8 cellular contexts compared by ENCODE assay signal in the genomic region with DNA sequence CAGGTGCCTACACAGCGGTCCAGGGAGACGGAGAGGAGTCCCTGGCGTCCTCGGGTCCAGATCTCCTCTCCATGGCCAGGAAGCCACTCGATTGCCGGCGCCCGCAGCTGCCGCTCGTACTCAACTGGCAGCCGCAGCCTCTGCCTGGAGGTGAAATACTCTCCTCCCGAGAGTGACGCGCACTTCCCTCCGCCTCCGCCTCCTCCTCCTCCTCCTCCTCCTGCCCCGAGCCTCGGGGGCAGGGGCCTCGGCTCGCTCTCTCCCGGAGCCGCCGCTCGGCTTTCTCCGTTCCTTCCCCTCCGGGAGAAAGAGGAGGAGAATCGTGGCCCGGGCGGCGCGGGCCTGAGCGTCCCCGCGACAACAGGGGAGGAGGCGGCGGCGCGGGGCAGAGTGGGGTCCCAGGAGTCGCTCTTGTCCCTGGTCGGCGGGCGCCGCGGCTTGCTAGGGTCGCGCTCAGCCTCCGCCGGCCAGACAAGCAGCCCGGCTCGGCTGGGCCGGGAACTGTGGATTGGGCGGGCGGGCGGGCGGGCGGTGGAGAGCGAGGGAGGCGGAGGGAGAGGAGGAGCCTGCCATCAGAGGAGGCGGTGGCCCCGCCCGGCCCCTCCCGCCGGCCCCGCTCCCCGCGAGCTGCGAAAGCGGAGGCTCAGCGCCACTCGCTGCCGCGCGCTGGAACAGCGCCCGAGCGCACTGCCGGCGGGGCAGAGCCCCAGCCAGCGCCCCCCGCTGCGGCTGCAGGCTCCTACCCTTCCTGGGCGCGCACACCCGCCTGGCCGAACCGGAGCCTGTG.
DNase-seq lines count a peak whose midpoint lies in the region; ATAC-seq and TF ChIP-seq lines count a peak whose summit lies in the region.

A gene with protein sequence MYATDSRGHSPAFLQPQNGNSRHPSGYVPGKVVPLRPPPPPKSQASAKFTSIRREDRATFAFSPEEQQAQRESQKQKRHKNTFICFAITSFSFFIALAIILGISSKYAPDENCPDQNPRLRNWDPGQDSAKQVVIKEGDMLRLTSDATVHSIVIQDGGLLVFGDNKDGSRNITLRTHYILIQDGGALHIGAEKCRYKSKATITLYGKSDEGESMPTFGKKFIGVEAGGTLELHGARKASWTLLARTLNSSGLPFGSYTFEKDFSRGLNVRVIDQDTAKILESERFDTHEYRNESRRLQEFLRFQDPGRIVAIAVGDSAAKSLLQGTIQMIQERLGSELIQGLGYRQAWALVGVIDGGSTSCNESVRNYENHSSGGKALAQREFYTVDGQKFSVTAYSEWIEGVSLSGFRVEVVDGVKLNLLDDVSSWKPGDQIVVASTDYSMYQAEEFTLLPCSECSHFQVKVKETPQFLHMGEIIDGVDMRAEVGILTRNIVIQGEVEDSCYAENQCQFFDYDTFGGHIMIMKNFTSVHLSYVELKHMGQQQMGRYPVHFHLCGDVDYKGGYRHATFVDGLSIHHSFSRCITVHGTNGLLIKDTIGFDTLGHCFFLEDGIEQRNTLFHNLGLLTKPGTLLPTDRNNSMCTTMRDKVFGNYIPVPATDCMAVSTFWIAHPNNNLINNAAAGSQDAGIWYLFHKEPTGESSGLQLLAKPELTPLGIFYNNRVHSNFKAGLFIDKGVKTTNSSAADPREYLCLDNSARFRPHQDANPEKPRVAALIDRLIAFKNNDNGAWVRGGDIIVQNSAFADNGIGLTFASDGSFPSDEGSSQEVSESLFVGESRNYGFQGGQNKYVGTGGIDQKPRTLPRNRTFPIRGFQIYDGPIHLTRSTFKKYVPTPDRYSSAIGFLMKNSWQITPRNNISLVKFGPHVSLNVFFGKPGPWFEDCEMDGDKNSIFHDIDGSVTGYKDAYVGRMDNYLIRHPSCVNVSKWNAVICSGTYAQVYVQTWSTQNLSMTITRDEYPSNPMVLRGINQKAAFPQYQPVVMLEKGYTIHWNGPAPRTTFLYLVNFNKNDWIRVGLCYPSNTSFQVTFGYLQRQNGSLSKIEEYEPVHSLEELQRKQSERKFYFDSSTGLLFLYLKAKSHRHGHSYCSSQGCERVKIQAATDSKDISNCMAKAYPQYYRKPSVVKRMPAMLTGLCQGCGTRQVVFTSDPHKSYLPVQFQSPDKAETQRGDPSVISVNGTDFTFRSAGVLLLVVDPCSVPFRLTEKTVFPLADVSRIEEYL (N-terminal part only) (minus strand): TSS at position 126 of the 787 bp plus-strand sequence. CDS start 18,140 bp downstream, outside the sequence.

- H3K4me3 ChIP-seq in HUES6 (ENCODE audit: low read depth, low read length): peak within 1 kb of the TSS; percentile 82
- peak within 1 kb of the TSS; percentile 73 for H3K4me3 ChIP-seq in mucosa of stomach (ENCODE audit: low read length)

- H3K4me3 Mint-ChIP-seq in activated T-cell treated with anti-CD3 and anti-CD28 coated beads, Interleukin-2, amount 50 U/mL, for 24 hours: peak within 1 kb of the TSS; percentile 96

- peak within 1 kb of the TSS; percentile 95 for H3K27ac ChIP-seq in HUES6 (ENCODE audit: low read depth, low read length)

- peak; percentile 88 for TF ChIP-seq POLR2A in erythroblast (IDR thresholded peaks at IDR 0.05; ENCODE audit: low read length)

- H3K36me3 Mint-ChIP-seq in activated T-cell treated with anti-CD3 and anti-CD28 coated beads, Interleukin-2, amount 50 U/mL, for 24 hours (ENCODE audit: low read depth): peaks cover 22% of the 10 kb centered on the region

- H3K4me1 ChIP-seq in HUES6 (ENCODE audit: control insufficient read depth, insufficient read depth, low read length) (peaks cover 35% of the 10 kb centered on the region), mucosa of stomach (ENCODE audit: control insufficient read depth, insufficient read depth, low read length) (peaks cover 18% of the 10 kb centered on the region)

- H3K4me1 Mint-ChIP-seq in activated T-cell treated with anti-CD3 and anti-CD28 coated beads, Interleukin-2, amount 50 U/mL, for 24 hours (ENCODE audit: low read depth): peaks cover 44% of the 10 kb centered on the region

- peak; percentile 63 for ATAC-seq in GM21423 (IDR thresholded peaks at IDR 0.05; ENCODE audit: unreplicated experiment)

- H3K36me3 ChIP-seq in HUES6 (ENCODE audit: control insufficient read depth, insufficient read depth, low read length) (no peaks in the 10 kb centered on the region), mucosa of stomach (ENCODE audit: control insufficient read depth, insufficient read depth, low read length) (no peaks in the 10 kb centered on the region)

- H3K27me3 ChIP-seq in HUES6 (ENCODE audit: control insufficient read depth, insufficient read depth, low read length) (no peaks in the 10 kb centered on the region), mucosa of stomach (ENCODE audit: control insufficient read depth, insufficient read depth, low read length) (no peaks in the 10 kb centered on the region)

- no peaks in the 10 kb centered on the region for H3K9me3 ChIP-seq in HUES6 (ENCODE audit: control insufficient read depth, insufficient read depth, low read depth, low read length)
- H3K9me3 ChIP-seq in mucosa of stomach (ENCODE audit: control insufficient read depth, low read length): no peaks in the 10 kb centered on the region

- peak within 1 kb of the TSS; percentile 98 for H3K27ac Mint-ChIP-seq in activated T-cell treated with anti-CD3 and anti-CD28 coated beads, Interleukin-2, amount 50 U/mL, for 24 hours

- no peaks in the 10 kb centered on the region for H3K9me3 Mint-ChIP-seq in activated T-cell treated with anti-CD3 and anti-CD28 coated beads, Interleukin-2, amount 50 U/mL, for 24 hours

- peak; percentile 23 for DNase-seq in DMS114 treated with DMSO at 0.1 percent for 48 hours (lab: John Stamatoyannopoulos, UW; ENCODE audit: unreplicated experiment)
- peak; percentile 5 for DNase-seq in OCI-M2 (lab: John Stamatoyannopoulos, UW; ENCODE audit: unreplicated experiment)
- peak; percentile 91 for DNase-seq in activated T-cell treated with anti-CD3 and anti-CD28 coated beads, Interleukin-2, amount 50 U/mL, for 24 hours
- DNase-seq in erythroblast (lab: John Stamatoyannopoulos, UW): peak; percentile 90 to 94
- DNase-seq in stimulated activated CD8-positive, alpha-beta memory T cell treated with anti-CD3 and anti-CD28 coated beads, Interleukin-7, amount 100 ng/mL, for 1 hour (ENCODE audit: low read depth in 2 of 2): peak; percentile 69 to 77

- H3K9ac ChIP-seq in HUES6 (ENCODE audit: low read length) (peak within 1 kb of the TSS; percentile 93), mucosa of stomach (ENCODE audit: low read length) (peak within 1 kb of the TSS; percentile 89)

- no peaks in the 10 kb centered on the region for H3K27me3 Mint-ChIP-seq in activated T-cell treated with anti-CD3 and anti-CD28 coated beads, Interleukin-2, amount 50 U/mL, for 24 hours

Comparison
In these comparisons a context has a peak if more than half of its experiments do, and no peak if none do; other contexts are left out.
1. Peak in every context shown above with its lines: DNase-seq, ATAC-seq, H3K4me3 ChIP-seq and H3K27ac ChIP-seq.
2. DNase-seq: peak in every context shown above with its lines; median percentile 92 in erythroblast; 91 in activated T-cell treated with anti-CD3 and anti-CD28 coated beads, Interleukin-2, amount 50 U/mL, for 24 hours; 73 in stimulated activated CD8-positive, alpha-beta memory T cell treated with anti-CD3 and anti-CD28 coated beads, Interleukin-7, amount 100 ng/mL, for 1 hour; 23 in DMS114 treated with DMSO at 0.1 percent for 48 hours; 5 in OCI-M2.